Comparison of ENCODE assay signal across 14 cellular contexts in the genomic region with DNA sequence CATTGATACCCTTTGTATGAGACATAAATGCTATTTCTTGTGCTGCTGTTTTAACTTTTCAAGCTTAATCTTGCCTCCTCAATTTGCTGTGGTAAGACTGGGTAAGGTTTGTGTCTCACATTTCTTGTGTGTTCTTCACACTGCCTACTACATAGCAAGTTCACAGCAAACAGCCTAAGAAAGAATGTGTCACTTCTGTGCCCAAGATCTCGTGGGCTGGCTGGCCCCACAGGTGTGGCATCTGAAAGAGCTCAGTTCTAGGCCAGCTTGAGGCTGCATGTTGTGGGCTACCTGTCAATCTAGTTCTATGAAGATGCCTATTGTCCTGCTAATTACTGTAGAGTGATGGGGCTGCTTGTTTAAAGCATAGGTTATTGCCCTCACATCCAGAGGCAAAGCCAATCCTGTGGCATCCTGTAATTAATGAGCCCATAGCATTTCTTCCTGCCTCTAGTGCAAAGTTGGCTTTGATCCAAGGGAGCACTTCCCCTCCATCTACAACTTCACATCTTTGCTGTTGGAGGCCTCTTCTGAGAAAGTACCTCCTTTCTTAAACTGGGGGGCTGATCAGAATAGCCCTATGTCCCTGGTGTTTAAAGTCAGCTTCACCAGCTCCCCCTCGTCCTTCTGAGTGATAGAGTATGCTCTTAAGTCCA. TPM values are rescaled to one million over a fixed set of nuclear protein-coding genes. Genes with fewer than 3 reads are reported as not detected.
DNase-seq lines count a peak whose midpoint lies in the region; ATAC-seq and TF ChIP-seq lines count a peak whose summit lies in the region.
"Had no signal": no experiment of that assay in that cellular context is flagged by ENCODE, and none has a peak within 500 bp of the region (broad histone marks: within the 10 kb centered on the region; RNA-seq: fewer than 3 reads in every experiment).

No MANE protein-coding gene starts in this region.

- no TSS peak for BruUV-seq in OCI-LY7 (replicated peaks; lab: Mats Ljungman, UMichigan)

- no peak overlapping the region for H3K27ac ChIP-seq in CD4-positive, alpha-beta memory T cell (ENCODE audit: low read depth, low read length)
- H3K27ac ChIP-seq in OCI-LY7 (ENCODE audit: low read depth, low read length, poor library complexity, severe bottlenecking) (no peak overlapping the region), testis (no peak overlapping the region)

- no peaks in the 10 kb centered on the region for H3K27me3 Mint-ChIP-seq in CD4-positive, alpha-beta memory T cell
- H3K27me3 Mint-ChIP-seq: brain had no signal

- H3K4me2 ChIP-seq in OCI-LY7 (ENCODE audit: low read length): no peak overlapping the region

- 78 to 81% methylated on average over 2 of the region's 2 CpGs for WGBS in testis, 2 donors

- no peaks in the 10 kb centered on the region for H3K36me3 Mint-ChIP-seq in CD4-positive, alpha-beta memory T cell
- H3K36me3 Mint-ChIP-seq: brain, WTC11 had no signal

- TF ChIP-seq POLR2A in testis (IDR thresholded peaks at IDR 0.05): no peak

- no peaks in the 10 kb centered on the region for H3K79me2 ChIP-seq in OCI-LY7 (ENCODE audit: insufficient read depth, low read depth, low read length)

- intact Hi-C loops in CD4-positive, alpha-beta memory T cell (cut with micrococcal nuclease): no loop called here
- intact Hi-C loops in OCI-LY7 (cut with micrococcal nuclease; ENCODE audit: unreplicated experiment): no loop called here
- intact Hi-C loops in testis (cut with DNase I; ENCODE audit: low total_unique reads): no loop called here

- peaks cover 8% of the 10 kb centered on the region for H3K4me1 ChIP-seq in CD4-positive, alpha-beta memory T cell (ENCODE audit: insufficient read depth, low read length)
- H3K4me1 ChIP-seq in OCI-LY7 (ENCODE audit: insufficient read depth, low read length, poor library complexity, severe bottlenecking) (peaks cover 4% of the 10 kb centered on the region), testis (no peaks in the 10 kb centered on the region)

- CTCF ChIA-PET in CD4-positive, alpha-beta memory T cell (lab: Charles Lee; ENCODE audit: partially characterized antibody): interaction anchor here (0.9 kb wide), 1 partner anchor 141 kb away, joined by 3 read pairs; no protein-coding TSS in a partner anchor
- CTCF ChIA-PET in OCI-LY7 (lab: Charles Lee; ENCODE audit: unreplicated experiment): no interaction called here

- peaks cover 7 to 17% (median 9%) of the 10 kb centered on the region in 4 donors for H3K4me1 Mint-ChIP-seq in CD4-positive, alpha-beta memory T cell
- H3K4me1 Mint-ChIP-seq: brain had no signal

- H3K9me2 ChIP-seq in OCI-LY7 (ENCODE audit: insufficient read depth, low read length): no peaks in the 10 kb centered on the region

- H3K9me3 Mint-ChIP-seq in CD4-positive, alpha-beta memory T cell: no peaks in the 10 kb centered on the region
- H3K9me3 Mint-ChIP-seq: activated T-helper 2 cell treated with anti-CD3 and anti-CD28 coated beads, Interferon-gamma antibody, Interleukin-2, Interleukin-4, amounts not matched to agents 10 μg/mL and 5 μg/mL and 100 μg/mL, durations not matched to agents 14 hours and 24 hours and 36 hours; brain; WTC11 had no signal

- no peak overlapping the region for H2AFZ ChIP-seq in OCI-LY7 (ENCODE audit: low read length)

- H3K27ac Mint-ChIP-seq in CD4-positive, alpha-beta memory T cell: peak overlapping the region; percentile 41 to 74 (median 55)
- H3K27ac Mint-ChIP-seq: activated T-helper 2 cell treated with anti-CD3 and anti-CD28 coated beads, Interferon-gamma antibody, Interleukin-2, Interleukin-4, amounts not matched to agents 10 μg/mL and 5 μg/mL and 100 μg/mL, durations not matched to agents 14 hours and 24 hours and 36 hours; brain; WTC11 had no signal

- no peaks in the 10 kb centered on the region for H4K20me1 ChIP-seq in OCI-LY7 (ENCODE audit: insufficient read depth, low read length)

- in situ Hi-C loops in GM13976 (cut with MboI; ENCODE audit: low sequenced_read_pairs, unreplicated experiment): no loop called here

- no peak overlapping the region for H3K4me3 Mint-ChIP-seq in CD4-positive, alpha-beta memory T cell
- H3K4me3 Mint-ChIP-seq: brain, WTC11 had no signal

- DNase-seq in CD4-positive, alpha-beta memory T cell: peak in 2 of 5 donors; percentile 1 to 4
- peak; percentile 3 for DNase-seq in GM13976 (ENCODE audit: low spot score)
- peak; percentile 6 for DNase-seq in OCI-LY7 (ENCODE audit: low spot score)
- DNase-seq in left lobe of liver (ENCODE audit: low spot score): peak; percentile 39
- no peak for DNase-seq in AG20443 (ENCODE audit: low spot score)
- DNase-seq in testis: no peak
- no peak for DNase-seq in NCI-H2081 (lab: John Stamatoyannopoulos, UW)
- DNase-seq: left lung, NCI-H2171 had no signal

- TF ChIP-seq CTCF in GM13976 (IDR thresholded peaks at IDR 0.05; ENCODE audit: borderline replicate concordance, control extremely low read depth, extremely low read depth, insufficient read depth, missing control alignments) (no peak), OCI-LY7 (conservative IDR thresholded peaks at IDR 0.05; ENCODE audit: low read length) (no peak), testis (IDR thresholded peaks at IDR 0.05) (no peak)

- H3K4me3 ChIP-seq in CD4-positive, alpha-beta memory T cell (ENCODE audit: low read length in 2 of 2): no peak overlapping the region
- H3K4me3 ChIP-seq in OCI-LY7 (ENCODE audit: low read depth, low read length, poor library complexity, severe bottlenecking): no peak overlapping the region
- no peak overlapping the region for H3K4me3 ChIP-seq in testis
- H3K4me3 ChIP-seq: left lung had no signal

- H3K36me3 ChIP-seq in CD4-positive, alpha-beta memory T cell (ENCODE audit: insufficient read depth, low read length): no peaks in the 10 kb centered on the region
- no peaks in the 10 kb centered on the region for H3K36me3 ChIP-seq in OCI-LY7 (ENCODE audit: insufficient read depth, low read length)
- no peaks in the 10 kb centered on the region for H3K36me3 ChIP-seq in testis (ENCODE audit: low read depth, missing control alignments)
- H3K36me3 ChIP-seq: left lung had no signal

- no peaks in the 10 kb centered on the region for H3K9me3 ChIP-seq in CD4-positive, alpha-beta memory T cell (ENCODE audit: control insufficient read depth in 1 of 2, low read length in 2 of 2)
- H3K9me3 ChIP-seq in OCI-LY7 (ENCODE audit: low read length) (no peaks in the 10 kb centered on the region), testis (no peaks in the 10 kb centered on the region)
- H3K9me3 ChIP-seq: left lung had no signal

- no peaks in the 10 kb centered on the region for H3K27me3 ChIP-seq in CD4-positive, alpha-beta memory T cell (ENCODE audit: insufficient read depth, low read length)
- H3K27me3 ChIP-seq in testis: no peaks in the 10 kb centered on the region
- H3K27me3 ChIP-seq: left lung had no signal

- no peak for ATAC-seq in left lobe of liver
- ATAC-seq: HepG2, left lung, Right ventricle myocardium inferior, WTC11 had no signal

- POLR2A ChIA-PET in CD4-positive, alpha-beta memory T cell (lab: Charles Lee; ENCODE audit: partially characterized antibody): no interaction called here
- POLR2A ChIA-PET in OCI-LY7 (lab: Charles Lee): interaction anchor here (0.5 to 0.7 kb wide), 2 partner anchors 88 to 262 kb away, joined by 3 to 5 read pairs; no protein-coding TSS in a partner anchor

RNA-seq across cellular contexts. Expression of gene ASPRV1, which starts 40.9 kb away (rescaled TPM):
- 1 to 10 TPM; 2.0 to 2.3 TPM for total RNA-seq in CD4-positive, alpha-beta memory T cell
- 1 to 10 TPM; 1.1 TPM for polyA plus RNA-seq in CD4-positive, alpha-beta memory T cell
- total RNA-seq in OCI-LY7 (2014; rRNA removed; shearing (Covaris generic)): 0.88 and 1.4 TPM in 2 replicates
- total RNA-seq in OCI-LY7 (2022) (0.77 and 1.3 TPM in 2 replicates), left lobe of liver (0.78 TPM), testis (1 to 10 TPM; 8.2 to 9.2 TPM)
- polyA plus RNA-seq in testis (ENCODE audit: insufficient read depth, low read depth, low replicate concordance): 3.5 TPM

Comparison
In these comparisons a context has a peak if more than half of its experiments do, and no peak if none do; other contexts are left out.
1. DNase-seq: peak in GM13976 (single experiment), OCI-LY7 (single experiment) and left lobe of liver (single experiment); none in AG20443 (single experiment), testis (single experiment) and NCI-H2081 (0 of 2).